ENCODE assay signal across 10 cellular contexts in genomic region chr2:23563673-23564617, GRCh38.
DNase-seq lines count a peak whose midpoint lies in the region; ATAC-seq and TF ChIP-seq lines count a peak whose summit lies in the region.
"Had no signal": no experiment of that assay in that cellular context is flagged by ENCODE, and none has a peak within 500 bp of the region (broad histone marks: within the 10 kb centered on the region; RNA-seq: fewer than 3 reads in every experiment).

No MANE protein-coding gene starts in this region.

- H4K8ac ChIP-seq in trophoblast cell (ENCODE audit: low read depth, low read length), result peak overlapping the region; percentile 5

- CTCF ChIA-PET in Caco-2 (lab: Charles Lee), result no interaction called here

- BruUV-seq in Caco-2 (replicated peaks; lab: Mats Ljungman, UMichigan), result no TSS peak

- H3K36me3 Mint-ChIP-seq in Caco-2 (ENCODE audit: insufficient read depth, unreplicated experiment), result no peaks in the 10 kb centered on the region

- peak overlapping the region; percentile 13 for H3K18ac ChIP-seq in trophoblast cell (ENCODE audit: low read length)

- TF ChIP-seq CTCF in adrenal gland (IDR thresholded peaks at IDR 0.05) (no peak), cardiac muscle cell (IDR thresholded peaks at IDR 0.05; ENCODE audit: low read depth, low read length) (peak; percentile 26), Caco-2 (IDR thresholded peaks at IDR 0.05; ENCODE audit: insufficient read depth in 1 of 2, low read depth in 1 of 2, low read length in 1 of 2, severe bottlenecking in 1 of 2, unreplicated experiment in 1 of 2) (no peak)

- H3K23ac ChIP-seq in trophoblast cell (ENCODE audit: low read length), result no peak overlapping the region

- POLR2A ChIA-PET in Caco-2 (lab: Charles Lee), result no interaction called here

- H3K27me3 Mint-ChIP-seq in Caco-2 (ENCODE audit: insufficient read depth, unreplicated experiment), result peaks cover 10% of the 10 kb centered on the region

- peaks cover 18% of the 10 kb centered on the region for H3K79me1 ChIP-seq in trophoblast cell (ENCODE audit: low read length)

- peaks cover 2 to 51% of the 10 kb centered on the region in 2 donors for H3K4me1 ChIP-seq in adrenal gland (replicated peaks in 1 of 2)
- H3K4me1 ChIP-seq in cardiac muscle cell (ENCODE audit: low read depth), result no peaks in the 10 kb centered on the region
- H3K4me1 ChIP-seq in trophoblast cell (ENCODE audit: control insufficient read depth in 1 of 2, insufficient read depth in 2 of 2, low read length in 2 of 2), result peaks cover 17 to 33% of the 10 kb centered on the region in 2 experiments
- no peaks in the 10 kb centered on the region for H3K4me1 ChIP-seq in Caco-2

- no peaks in the 10 kb centered on the region for H3K79me2 ChIP-seq in trophoblast cell (ENCODE audit: control insufficient read depth, insufficient read depth, low read length, poor library complexity)

- H3K27ac ChIP-seq in adrenal gland (peak overlapping the region in 4 of 5 donors; percentile 1 to 82 (median 48)), cardiac muscle cell (no peak overlapping the region), trophoblast cell (ENCODE audit: low read depth, low read length) (peak overlapping the region; percentile 71)

- no peaks in the 10 kb centered on the region for H3K9me3 Mint-ChIP-seq in Caco-2 (ENCODE audit: unreplicated experiment)

- intact Hi-C loops in adrenal gland (cut with DNase I) (no loop called here), Caco-2 (cut with micrococcal nuclease; ENCODE audit: unreplicated experiment) (no loop called here)

- H3K36me3 ChIP-seq in adrenal gland (replicated peaks in 1 of 2) (peaks cover 0 to 10% of the 10 kb centered on the region in 2 donors), cardiac muscle cell (no peaks in the 10 kb centered on the region), trophoblast cell (ENCODE audit: control insufficient read depth in 1 of 2, insufficient read depth in 2 of 2, low read length in 2 of 2) (peaks cover 0 to 3% of the 10 kb centered on the region in 2 experiments), Caco-2 (ENCODE audit: control insufficient read depth, insufficient read depth, low read length) (no peaks in the 10 kb centered on the region)

- H2BK12ac ChIP-seq in trophoblast cell (ENCODE audit: low read length), result peak overlapping the region; percentile 51

- peak overlapping the region; percentile 13 for H2AFZ ChIP-seq in trophoblast cell (ENCODE audit: insufficient read depth, low read length, poor library complexity)

- H2AK5ac ChIP-seq in trophoblast cell (ENCODE audit: low read length), result peak overlapping the region; percentile 21

- peak overlapping the region; percentile 13 for H3K14ac ChIP-seq in trophoblast cell (ENCODE audit: low read length)

- H3K4ac ChIP-seq in trophoblast cell (ENCODE audit: low read depth, low read length), result peak overlapping the region; percentile 7

- H4K91ac ChIP-seq in trophoblast cell (ENCODE audit: low read depth, low read length), result peak overlapping the region; percentile 78

- WGBS in adrenal gland, 4 donors, result 71 to 79% (median 72%) methylated on average over 12 to 23 of the region's 23 CpGs
- WGBS in trophoblast cell (ENCODE audit: extremely low coverage, insufficient coverage, insufficient read length), result no CpG with 5 or more reads among the region's 23 CpGs

- H3K9ac ChIP-seq in trophoblast cell (ENCODE audit: low read length), result no peak overlapping the region

- no peak overlapping the region for H3K27ac Mint-ChIP-seq in Caco-2 (ENCODE audit: unreplicated experiment)

- TF ChIP-seq POLR2A in adrenal gland (IDR thresholded peaks at IDR 0.05), result no peak

- H3K9me3 ChIP-seq in adrenal gland (replicated peaks in 1 of 3) (no peaks in the 10 kb centered on the region), cardiac muscle cell (ENCODE audit: low read depth) (no peaks in the 10 kb centered on the region), trophoblast cell (ENCODE audit: insufficient read depth, low read depth, low read length) (no peaks in the 10 kb centered on the region), Caco-2 (no peaks in the 10 kb centered on the region)

- H2BK5ac ChIP-seq in trophoblast cell (ENCODE audit: low read depth, low read length, poor library complexity), result peak overlapping the region; percentile 3

- H4K12ac ChIP-seq in trophoblast cell (ENCODE audit: low read depth, low read length), result no peak overlapping the region

- H3K4me3 ChIP-seq in adrenal gland (no peak overlapping the region), cardiac muscle cell (no peak overlapping the region), trophoblast cell (ENCODE audit: low read depth, low read length) (no peak overlapping the region), Caco-2 (ENCODE audit: low read depth, low read length) (no peak overlapping the region)

- peak overlapping the region; percentile 14 for H2BK120ac ChIP-seq in trophoblast cell (ENCODE audit: insufficient read depth, low read length, poor library complexity)

- ATAC-seq in GM21786 (IDR thresholded peaks at IDR 0.05; ENCODE audit: unreplicated experiment), result no peak

- no peaks in the 10 kb centered on the region for H3K27me3 ChIP-seq in adrenal gland
- no peaks in the 10 kb centered on the region for H3K27me3 ChIP-seq in cardiac muscle cell
- H3K27me3 ChIP-seq in trophoblast cell (ENCODE audit: insufficient read depth, low read length), result no peaks in the 10 kb centered on the region
- H3K27me3 ChIP-seq in Caco-2 (replicated peaks; ENCODE audit: control insufficient read depth, insufficient read depth, low read length), result no peaks in the 10 kb centered on the region; the same call in 1 of the 2 replicates

- no peak overlapping the region for H3K4me2 ChIP-seq in trophoblast cell (ENCODE audit: low read length)

- H3K4me3 Mint-ChIP-seq in Caco-2 (ENCODE audit: unreplicated experiment), result no peak overlapping the region

- DNase-seq in DMS 273 treated with DMSO at 0.1 percent for 48 hours (lab: John Stamatoyannopoulos, UW) (peak; percentile 62), adrenal gland (no peak), cardiac muscle cell (ENCODE audit: low read depth in 1 of 2, low spot score in 1 of 2) (peak in 1 of 2 donors; percentile 76), trophoblast cell (peak; percentile 39 to 60), AML-193 (lab: John Stamatoyannopoulos, UW) (no peak), NCI-H526 (lab: John Stamatoyannopoulos, UW) (no peak), Caco-2 (no peak)
- DNase-seq: DMS79, NCI-H187 had no signal

- no peaks in the 10 kb centered on the region for H3K4me1 Mint-ChIP-seq in Caco-2 (ENCODE audit: low read depth, unreplicated experiment)

Comparison
In these comparisons a context has a peak if more than half of its experiments do, and no peak if none do; other contexts are left out.
1. DNase-seq: peak in DMS 273 treated with DMSO at 0.1 percent for 48 hours (single experiment) and trophoblast cell (2 of 2); none in adrenal gland (0 of 7), AML-193 (0 of 2), NCI-H526 (0 of 2) and Caco-2 (0 of 2).